Comparison of ENCODE assay signal across 16 cellular contexts in genomic region chr18:23272498-23273232, GRCh38.
DNase-seq lines count a peak whose midpoint lies in the region; ATAC-seq, FAIRE-seq and TF ChIP-seq lines count a peak whose summit lies in the region.
"Had no signal": no experiment of that assay in that cellular context is flagged by ENCODE, and none has a peak within 500 bp of the region (broad histone marks: within the 10 kb centered on the region; RNA-seq: fewer than 3 reads in every experiment).

No MANE protein-coding gene starts in this region.

- no peaks in the 10 kb centered on the region for H4K20me1 ChIP-seq in H9 (ENCODE audit: control insufficient read depth, insufficient read depth, insufficient read length)
- H4K20me1 ChIP-seq in OCI-LY7 (ENCODE audit: insufficient read depth, low read length), result no peaks in the 10 kb centered on the region
- H4K20me1 ChIP-seq in H1 (replicated peaks in 1 of 2; ENCODE audit: control insufficient read depth in 1 of 2, insufficient read depth in 2 of 2, low read length in 2 of 2), result peaks cover 0 to 2% of the 10 kb centered on the region in 2 experiments

- H3T11ph ChIP-seq in H9 (ENCODE audit: low read length), result no peak overlapping the region

- H3K79me1 ChIP-seq in H9 (ENCODE audit: insufficient read depth, low read depth, low read length, poor library complexity, severe bottlenecking) (no peaks in the 10 kb centered on the region), H1 (ENCODE audit: low read depth, low read length) (no peaks in the 10 kb centered on the region)

- no TSS peak for BruUV-seq in OCI-LY7 (replicated peaks; lab: Mats Ljungman, UMichigan)

- no peaks in the 10 kb centered on the region for H3K9me2 ChIP-seq in OCI-LY7 (ENCODE audit: insufficient read depth, low read length)

- H3K9me3 Mint-ChIP-seq in H9, result peaks cover 37 to 40% of the 10 kb centered on the region in 2 experiments

- peaks cover 34 to 39% of the 10 kb centered on the region in 2 experiments for H3K4me1 Mint-ChIP-seq in H9

- ATAC-seq in heart right ventricle, result no peak
- no peak for ATAC-seq in foreskin keratinocyte
- no peak for ATAC-seq in HG03135 (IDR thresholded peaks at IDR 0.05; ENCODE audit: unreplicated experiment)
- no peak for ATAC-seq in GM18909 (IDR thresholded peaks at IDR 0.05; ENCODE audit: poor library complexity, unreplicated experiment)
- ATAC-seq: CD8-positive, alpha-beta T cell had no signal

- POLR2A ChIA-PET in OCI-LY7 (lab: Charles Lee), result interaction anchor here (0.8 to 2.5 kb wide), 4 partner anchors 9 to 126 kb away, joined by 3 to 11 read pairs (median 3); no protein-coding TSS in a partner anchor
- POLR2A ChIA-PET in H1 (lab: Charles Lee; ENCODE audit: partially characterized antibody), result interaction anchor here (1.2 to 2.8 kb wide), 2 partner anchors 10 to 13 kb away, joined by 6 to 7 read pairs; no protein-coding TSS in a partner anchor

- H3K27ac ChIP-seq in H9 (ENCODE audit: insufficient read length, low read depth, low read length) (no peak overlapping the region), OCI-LY7 (ENCODE audit: low read depth, low read length, poor library complexity, severe bottlenecking) (no peak overlapping the region), H1 (ENCODE audit: low read depth, low read length) (no peak overlapping the region), heart right ventricle (no peak overlapping the region), foreskin keratinocyte (no peak overlapping the region)
- H3K27ac ChIP-seq: 22Rv1 had no signal

- CTCF ChIA-PET in OCI-LY7 (lab: Charles Lee; ENCODE audit: unreplicated experiment) (no interaction called here), H1 (lab: Charles Lee; ENCODE audit: partially characterized antibody) (interaction anchor here (0.7 to 3.8 kb wide), 5 partner anchors 9 to 177 kb away, joined by 3 to 18 read pairs (median 3); no protein-coding TSS in a partner anchor)

- TF ChIP-seq POLR2A in GM12891 (IDR thresholded peaks at IDR 0.05; ENCODE audit: low read depth, low read length) (no peak), H1 (IDR thresholded peaks at IDR 0.05; ENCODE audit: control extremely low read depth in 1 of 2, low read depth in 2 of 2, low read length in 2 of 2) (no peak)

- no peak overlapping the region for H3K56ac ChIP-seq in H9 (ENCODE audit: insufficient read length, low read depth, low read length)
- H3K56ac ChIP-seq in H1 (replicated peaks; ENCODE audit: insufficient read length, low read depth, low read length), result no peak overlapping the region

- no peak for TF ChIP-seq RAD21 in H1 (IDR thresholded peaks at IDR 0.05 in 1 of 2, conservative IDR thresholded peaks at IDR 0.05 in 1 of 2; ENCODE audit: low read depth in 2 of 2, low read length in 2 of 2)

- H3K4me1 ChIP-seq in H9 (ENCODE audit: insufficient read depth, low read length), result peaks cover 7% of the 10 kb centered on the region; the same call in 1 of the 2 replicates
- peaks cover 12% of the 10 kb centered on the region for H3K4me1 ChIP-seq in OCI-LY7 (ENCODE audit: insufficient read depth, low read length, poor library complexity, severe bottlenecking)
- peaks cover 0 to 3% (median under 1%) of the 10 kb centered on the region in 4 experiments; a peak in 2 of 7 replicates for H3K4me1 ChIP-seq in H1 (replicated peaks in 1 of 4; ENCODE audit: control insufficient read depth in 3 of 4, insufficient read depth in 4 of 4, low read length in 3 of 4)
- peaks cover 0 to 14% (median 3%) of the 10 kb centered on the region in 9 donors for H3K4me1 ChIP-seq in heart right ventricle
- H3K4me1 ChIP-seq in foreskin keratinocyte, result no peaks in the 10 kb centered on the region

- peaks cover 10% of the 10 kb centered on the region for H3K9me3 ChIP-seq in H9 (ENCODE audit: control insufficient read depth, low read depth, low read length)
- H3K9me3 ChIP-seq in OCI-LY7 (ENCODE audit: low read length), result peaks cover 25% of the 10 kb centered on the region
- peaks cover 27 to 43% of the 10 kb centered on the region in 2 experiments for H3K9me3 ChIP-seq in H1 (ENCODE audit: insufficient read depth in 2 of 2, low read depth in 1 of 2, low read length in 1 of 2)
- H3K9me3 ChIP-seq in heart right ventricle, result peaks cover 0 to 30% (median 9%) of the 10 kb centered on the region in 11 donors

- no peaks in the 10 kb centered on the region for H3K79me2 ChIP-seq in H9 (ENCODE audit: insufficient read depth, low read length)
- no peaks in the 10 kb centered on the region for H3K79me2 ChIP-seq in OCI-LY7 (ENCODE audit: insufficient read depth, low read depth, low read length)
- no peaks in the 10 kb centered on the region for H3K79me2 ChIP-seq in H1 (ENCODE audit: control insufficient read depth in 1 of 2, insufficient read depth in 2 of 2, low read length in 2 of 2)

- H2BK15ac ChIP-seq in H9 (ENCODE audit: low read depth, low read length) (no peak overlapping the region), H1 (ENCODE audit: low read length) (0 out of 2 replicates have a peak overlapping the region, but pooled peaks have one; percentile 75)

- DNase-seq in GM12891 (ENCODE audit: insufficient read length, low spot score) (no peak), H9 (no peak), OCI-LY7 (ENCODE audit: low spot score) (peak; percentile 35), H1 (ENCODE audit: low read depth in 1 of 2, low spot score in 2 of 2) (no peak), heart right ventricle (no peak), foreskin keratinocyte (no peak)
- DNase-seq: CD8-positive, alpha-beta T cell; COR-L47; DND-41; GDM1; H7 had no signal

- H2AFZ ChIP-seq in H9 (ENCODE audit: low read length) (no peak overlapping the region), OCI-LY7 (ENCODE audit: low read length) (peak overlapping the region; percentile 18; the same call in 1 of the 2 replicates), H1 (ENCODE audit: low read length) (no peak overlapping the region)

- no peak overlapping the region for H3K23ac ChIP-seq in H9 (ENCODE audit: insufficient read length, low read depth, low read length)
- H3K23ac ChIP-seq in H1 (ENCODE audit: insufficient read length), result no peak overlapping the region

- no peaks in the 10 kb centered on the region for H3K27me3 ChIP-seq in H9 (ENCODE audit: insufficient read depth, low read length)
- no peaks in the 10 kb centered on the region for H3K27me3 ChIP-seq in H1 (replicated peaks in 1 of 4; ENCODE audit: control insufficient read depth in 3 of 4, extremely low read depth in 1 of 4, insufficient read depth in 3 of 4, low read length in 3 of 4)
- no peaks in the 10 kb centered on the region for H3K27me3 ChIP-seq in heart right ventricle
- no peaks in the 10 kb centered on the region for H3K27me3 ChIP-seq in foreskin keratinocyte

- H3K9ac ChIP-seq in H9 (ENCODE audit: extremely low read depth, insufficient read length, low read length) (no peak overlapping the region), H1 (replicated peaks in 1 of 4; ENCODE audit: extremely low read depth in 1 of 4, low read depth in 3 of 4, low read length in 3 of 4) (no peak overlapping the region)

- H3K4me2 ChIP-seq in H9 (ENCODE audit: insufficient read depth, insufficient read length, low read length) (no peak overlapping the region), OCI-LY7 (ENCODE audit: low read length) (peak overlapping the region; percentile 26; the same call in 1 of the 2 replicates), H1 (ENCODE audit: insufficient read depth in 1 of 2, low read depth in 2 of 2, low read length in 2 of 2) (no peak overlapping the region)

- H4K8ac ChIP-seq in H9 (replicated peaks; ENCODE audit: insufficient read length, low read depth, low read length) (no peak overlapping the region), H1 (ENCODE audit: extremely low read depth, insufficient read depth, low read length) (no peak overlapping the region)

- H3K36me3 ChIP-seq in OCI-LY7 (ENCODE audit: insufficient read depth, low read length), result peaks cover 31% of the 10 kb centered on the region
- peaks cover 0 to 3% (median 0%) of the 10 kb centered on the region in 4 experiments; a peak in 3 of 8 replicates for H3K36me3 ChIP-seq in H1 (ENCODE audit: control insufficient read depth in 2 of 4, insufficient read depth in 4 of 4, low read length in 3 of 4)
- no peaks in the 10 kb centered on the region for H3K36me3 ChIP-seq in heart right ventricle

- H2BK120ac ChIP-seq in H9 (ENCODE audit: low read depth, low read length, poor library complexity, severe bottlenecking), result no peak overlapping the region
- peak overlapping the region; percentile 29 for H2BK120ac ChIP-seq in H1 (replicated peaks; ENCODE audit: low read depth, low read length)

- no peak overlapping the region for H3K18ac ChIP-seq in H9 (ENCODE audit: insufficient read length, low read depth, low read length)
- 0 out of 2 replicates have a peak overlapping the region, but pooled peaks have one; percentile 24 for H3K18ac ChIP-seq in H1 (ENCODE audit: extremely low read depth, low read length)

- H2BK20ac ChIP-seq in H9 (ENCODE audit: low read depth, low read length, poor library complexity, severe bottlenecking), result no peak overlapping the region
- peak overlapping the region; percentile 86; the same call in 1 of the 2 replicates for H2BK20ac ChIP-seq in H1 (ENCODE audit: low read length)

- no peak for TF ChIP-seq EP300 in H1 (IDR thresholded peaks at IDR 0.05; ENCODE audit: borderline replicate concordance in 1 of 2, low read depth in 2 of 2, low read length in 2 of 2)

- WGBS in H9 (ENCODE audit: extremely low coverage, insufficient read length, low lambda C conversion rate), result no CpG with 5 or more reads among the region's 11 CpGs
- WGBS in H1 (ENCODE audit: extremely low coverage in 1 of 2, insufficient coverage in 1 of 2, insufficient read length in 1 of 2, insufficient replicate concordance in 2 of 2, low coverage in 1 of 2, low lambda C conversion rate in 2 of 2, missing lambda C conversion rate in 1 of 2), 2 experiments, result 84% methylated on average over 11 of the region's 11 CpGs; no CpG with 5 or more reads in 1 of the 2 experiments
- 85 to 88% methylated on average over 11 of the region's 11 CpGs for WGBS in heart right ventricle, 2 donors

- H4K91ac ChIP-seq in H9 (ENCODE audit: insufficient read length, low read depth, low read length) (no peak overlapping the region), H1 (replicated peaks; ENCODE audit: insufficient read length, low read length) (no peak overlapping the region)

- no peaks in the 10 kb centered on the region for H3K23me2 ChIP-seq in H9 (ENCODE audit: insufficient read length, low read depth, low read length, poor library complexity, severe bottlenecking)
- H3K23me2 ChIP-seq in H1 (ENCODE audit: low read depth, low read length), result peaks cover 3% of the 10 kb centered on the region; the same call in 1 of the 2 replicates

- H2AK5ac ChIP-seq in H9 (ENCODE audit: insufficient read length, low read length), result no peak overlapping the region
- H2AK5ac ChIP-seq in H1 (ENCODE audit: low read depth, low read length), result peak overlapping the region; percentile 88

- peaks cover 26 to 46% (median 36%) of the 10 kb centered on the region in 3 experiments for H3K36me3 Mint-ChIP-seq in H9 (ENCODE audit: insufficient read depth in 1 of 3, low read depth in 3 of 3)

- H4K5ac ChIP-seq in H9 (ENCODE audit: insufficient read length, low read depth, low read length), result no peak overlapping the region
- no peak overlapping the region for H4K5ac ChIP-seq in H1 (ENCODE audit: insufficient read length, low read depth, low read length)

- no peak overlapping the region for H2BK5ac ChIP-seq in H9 (ENCODE audit: insufficient read length, low read length)
- peak overlapping the region; percentile 56; the same call in 1 of the 2 replicates for H2BK5ac ChIP-seq in H1 (ENCODE audit: low read depth, low read length)

- no peak overlapping the region for H2BK12ac ChIP-seq in H9 (ENCODE audit: insufficient read length, low read depth, low read length)
- peak overlapping the region; percentile 96 for H2BK12ac ChIP-seq in H1 (ENCODE audit: low read depth, low read length)

- H3K27ac Mint-ChIP-seq in H9, result peak overlapping the region in 2 of 3 experiments; percentile 22 to 28; a peak in 3 of 7 replicates
- H3K27ac Mint-ChIP-seq: CD8-positive, alpha-beta T cell had no signal

- H3K4me3 ChIP-seq in OCI-LY7 (ENCODE audit: low read depth, low read length, poor library complexity, severe bottlenecking) (no peak overlapping the region), H1 (ENCODE audit: extremely low read depth in 1 of 4, insufficient read depth in 2 of 4, low read depth in 3 of 4, low read length in 4 of 4) (no peak overlapping the region), heart right ventricle (no peak overlapping the region)

- intact Hi-C loops in OCI-LY7 (cut with micrococcal nuclease; ENCODE audit: unreplicated experiment), result no loop called here
- intact Hi-C loops in heart right ventricle (cut with DNase I), result loop anchor here in 3 of 10 donors (10.0 kb wide), 2 partner anchors 82 to 138 kb away; partner anchors contain the start of gene CABLES1 (in 1 of the 3)

- FAIRE-seq in GM12891 (lab: Jason Lieb, UNC) (peak; percentile 54), H1 (lab: Jason Lieb, UNC) (no peak)
- FAIRE-seq: D721Med had no signal

- H3K4me3 Mint-ChIP-seq in H9, result no peak overlapping the region
- H3K4me3 Mint-ChIP-seq: CD14-positive monocyte; CD8-positive, alpha-beta T cell had no signal

- TF ChIP-seq CTCF in H9 (conservative IDR thresholded peaks at IDR 0.05) (no peak), OCI-LY7 (conservative IDR thresholded peaks at IDR 0.05; ENCODE audit: low read length) (no peak), H1 (IDR thresholded peaks at IDR 0.05; ENCODE audit: control extremely low read depth in 1 of 3, insufficient read depth in 1 of 3, low read depth in 1 of 3, low read length in 3 of 3) (no peak), heart right ventricle (IDR thresholded peaks at IDR 0.05) (no peak), foreskin keratinocyte (conservative IDR thresholded peaks at IDR 0.05) (no peak)

- H3K27me3 Mint-ChIP-seq in H9 (ENCODE audit: low read depth), result peaks cover 3% of the 10 kb centered on the region

- no peak overlapping the region for H3K14ac ChIP-seq in H9 (ENCODE audit: insufficient read depth, low read length)
- H3K14ac ChIP-seq in H1 (ENCODE audit: insufficient read length), result no peak overlapping the region

- no peak overlapping the region for H3K4ac ChIP-seq in H9 (ENCODE audit: low read depth, low read length)
- H3K4ac ChIP-seq in H1 (replicated peaks; ENCODE audit: insufficient read length, low read depth, low read length), result no peak overlapping the region
